ENCODE assay signal across 14 cellular contexts in the genomic region with DNA sequence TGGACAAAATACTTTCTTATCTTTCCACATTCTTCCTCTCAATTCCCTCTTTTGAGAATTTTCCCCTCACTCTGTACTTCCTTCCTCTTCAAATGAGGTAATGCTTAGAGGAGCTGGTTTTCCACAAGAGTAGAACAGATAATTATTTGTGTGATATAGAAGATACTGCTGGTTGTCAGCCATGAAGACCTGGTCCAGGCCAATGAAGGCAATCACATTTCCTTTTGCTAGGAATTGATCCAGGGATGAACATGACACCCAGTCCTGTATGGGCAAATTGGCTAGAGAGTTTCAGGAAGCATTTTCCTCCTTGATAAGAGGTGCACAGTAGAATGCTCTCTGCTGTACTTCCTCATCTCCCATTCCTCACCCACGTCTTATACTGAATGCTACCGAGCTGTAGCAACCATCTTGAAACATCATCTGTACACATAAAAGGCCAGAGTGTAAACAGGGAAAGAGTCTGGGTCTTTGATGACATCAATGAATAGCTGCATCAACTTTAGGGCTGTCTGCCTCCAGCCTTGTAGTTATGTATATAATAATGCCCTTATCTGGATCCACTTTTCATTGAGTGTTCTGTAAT.
A peak's percentile ranks its signal among the peaks of the same experiment; 100 is the strongest.
DNase-seq lines count a peak whose midpoint lies in the region; ATAC-seq and TF ChIP-seq lines count a peak whose summit lies in the region.
"Had no signal": no experiment of that assay in that cellular context is flagged by ENCODE, and none has a peak within 500 bp of the region (broad histone marks: within the 10 kb centered on the region; RNA-seq: fewer than 3 reads in every experiment).

No MANE protein-coding gene starts in this region.

- peaks cover 0 to 8% of the 10 kb centered on the region in 2 donors for H3K4me1 ChIP-seq in ascending aorta

- H3K4me1 Mint-ChIP-seq in activated naive CD4-positive, alpha-beta T cell treated with anti-CD3 and anti-CD28 coated beads, Interleukin-2, amount 10 ng/mL, durations not matched to agents 7 days and 5 days: peaks cover 50% of the 10 kb centered on the region
- H3K4me1 Mint-ChIP-seq in activated T-helper 2 cell treated with anti-CD3 and anti-CD28 coated beads, Interferon-gamma antibody, Interleukin-2, Interleukin-4, amounts not matched to agents 10 μg/mL and 5 μg/mL and 100 μg/mL, durations not matched to agents 14 hours and 24 hours and 36 hours (ENCODE audit: low read depth): peaks cover 70% of the 10 kb centered on the region
- peaks cover 52% of the 10 kb centered on the region for H3K4me1 Mint-ChIP-seq in stimulated activated naive CD8-positive, alpha-beta T cell treated with anti-CD3 and anti-CD28 coated beads, Interleukin-15, amount 100 ng/mL, for 72 hours
- H3K4me1 Mint-ChIP-seq: nephron progenitor cell had no signal

- peak overlapping the region; percentile 30 for H3K27ac Mint-ChIP-seq in activated naive CD4-positive, alpha-beta T cell treated with anti-CD3 and anti-CD28 coated beads, Interleukin-2, amount 10 ng/mL, durations not matched to agents 7 days and 5 days
- peak overlapping the region; percentile 96 for H3K27ac Mint-ChIP-seq in activated T-helper 2 cell treated with anti-CD3 and anti-CD28 coated beads, Interferon-gamma antibody, Interleukin-2, Interleukin-4, amounts not matched to agents 10 μg/mL and 5 μg/mL and 100 μg/mL, durations not matched to agents 14 hours and 24 hours and 36 hours
- H3K27ac Mint-ChIP-seq in stimulated activated naive CD8-positive, alpha-beta T cell treated with anti-CD3 and anti-CD28 coated beads, Interleukin-15, amount 100 ng/mL, for 72 hours: peak overlapping the region; percentile 86
- H3K27ac Mint-ChIP-seq: nephron progenitor cell had no signal

- peaks cover 55% of the 10 kb centered on the region for H3K36me3 Mint-ChIP-seq in activated naive CD4-positive, alpha-beta T cell treated with anti-CD3 and anti-CD28 coated beads, Interleukin-2, amount 10 ng/mL, durations not matched to agents 7 days and 5 days
- H3K36me3 Mint-ChIP-seq in activated T-helper 2 cell treated with anti-CD3 and anti-CD28 coated beads, Interferon-gamma antibody, Interleukin-2, Interleukin-4, amounts not matched to agents 10 μg/mL and 5 μg/mL and 100 μg/mL, durations not matched to agents 14 hours and 24 hours and 36 hours (ENCODE audit: low read depth): peaks cover 70% of the 10 kb centered on the region

- no peak overlapping the region for H3K4me3 Mint-ChIP-seq in activated naive CD4-positive, alpha-beta T cell treated with anti-CD3 and anti-CD28 coated beads, Interleukin-2, amount 10 ng/mL, durations not matched to agents 7 days and 5 days
- H3K4me3 Mint-ChIP-seq in activated T-helper 2 cell treated with anti-CD3 and anti-CD28 coated beads, Interferon-gamma antibody, Interleukin-2, Interleukin-4, amounts not matched to agents 10 μg/mL and 5 μg/mL and 100 μg/mL, durations not matched to agents 14 hours and 24 hours and 36 hours (ENCODE audit: low read depth): no peak overlapping the region
- H3K4me3 Mint-ChIP-seq in stimulated activated naive CD8-positive, alpha-beta T cell treated with anti-CD3 and anti-CD28 coated beads, Interleukin-15, amount 100 ng/mL, for 72 hours: peak overlapping the region in 1 of 2 donors; percentile 19
- H3K4me3 Mint-ChIP-seq: nephron progenitor cell had no signal

- H3K9me3 ChIP-seq in KOPT-K1 (ENCODE audit: insufficient read depth, low read length, poor library complexity, severe bottlenecking): no peaks in the 10 kb centered on the region
- H3K9me3 ChIP-seq in ascending aorta: no peaks in the 10 kb centered on the region

- peaks cover 2% of the 10 kb centered on the region for H3K9me3 Mint-ChIP-seq in activated naive CD4-positive, alpha-beta T cell treated with anti-CD3 and anti-CD28 coated beads, Interleukin-2, amount 10 ng/mL, durations not matched to agents 7 days and 5 days
- H3K9me3 Mint-ChIP-seq in activated T-helper 2 cell treated with anti-CD3 and anti-CD28 coated beads, Interferon-gamma antibody, Interleukin-2, Interleukin-4, amounts not matched to agents 10 μg/mL and 5 μg/mL and 100 μg/mL, durations not matched to agents 14 hours and 24 hours and 36 hours: peaks cover 4% of the 10 kb centered on the region
- no peaks in the 10 kb centered on the region for H3K9me3 Mint-ChIP-seq in stimulated activated naive CD8-positive, alpha-beta T cell treated with anti-CD3 and anti-CD28 coated beads, Interleukin-15, amount 100 ng/mL, for 72 hours

- no peaks in the 10 kb centered on the region for H3K27me3 ChIP-seq in ascending aorta

- no peaks in the 10 kb centered on the region for H3K27me3 Mint-ChIP-seq in activated naive CD4-positive, alpha-beta T cell treated with anti-CD3 and anti-CD28 coated beads, Interleukin-2, amount 10 ng/mL, durations not matched to agents 7 days and 5 days
- no peaks in the 10 kb centered on the region for H3K27me3 Mint-ChIP-seq in activated T-helper 2 cell treated with anti-CD3 and anti-CD28 coated beads, Interferon-gamma antibody, Interleukin-2, Interleukin-4, amounts not matched to agents 10 μg/mL and 5 μg/mL and 100 μg/mL, durations not matched to agents 14 hours and 24 hours and 36 hours (ENCODE audit: low read depth)
- no peaks in the 10 kb centered on the region for H3K27me3 Mint-ChIP-seq in stimulated activated naive CD8-positive, alpha-beta T cell treated with anti-CD3 and anti-CD28 coated beads, Interleukin-15, amount 100 ng/mL, for 72 hours

- no peak for ATAC-seq in stimulated activated naive CD8-positive, alpha-beta T cell treated with anti-CD3 and anti-CD28 coated beads, Interleukin-15, amount 100 ng/mL, for 72 hours
- ATAC-seq in HG03354 (IDR thresholded peaks at IDR 0.05; ENCODE audit: poor library complexity, severe bottlenecking, unreplicated experiment): no peak

- TF ChIP-seq CTCF in ascending aorta (IDR thresholded peaks at IDR 0.05): no peak

- no peak overlapping the region for H3K4me3 ChIP-seq in ascending aorta

- CTCF ChIA-PET in activated naive CD4-positive, alpha-beta T cell treated with anti-CD3 and anti-CD28 coated beads, Interleukin-2, amount 10 ng/mL, durations not matched to agents 7 days and 5 days (lab: Charles Lee): interaction anchor here (0.9 to 1.0 kb wide), 2 partner anchors 9 to 11 kb away, joined by 3 read pairs; no protein-coding TSS in a partner anchor

- intact Hi-C loops in activated T-helper 2 cell treated with anti-CD3 and anti-CD28 coated beads, Interferon-gamma antibody, Interleukin-2, Interleukin-4, amounts not matched to agents 10 μg/mL and 5 μg/mL and 100 μg/mL, durations not matched to agents 14 hours and 24 hours and 36 hours (cut with micrococcal nuclease): loop anchor here (1.0 to 5.0 kb wide), 2 partner anchors 20 to 385 kb away; partner anchors contain the start of gene SAMD9
- intact Hi-C loops in ascending aorta (cut with DNase I): no loop called here

- DNase-seq in activated naive CD4-positive, alpha-beta T cell treated with anti-CD3 and anti-CD28 coated beads, Interleukin-2, amount 10 ng/mL, durations not matched to agents 7 days and 5 days: no peak
- DNase-seq in activated naive CD4-positive, alpha-beta T cell treated with Interleukin-2 at 50 U/mL for 16 hours: no peak
- no peak for DNase-seq in activated T-helper 2 cell treated with anti-CD3 and anti-CD28 coated beads, Interferon-gamma antibody, Interleukin-2, Interleukin-4, amounts not matched to agents 10 μg/mL and 5 μg/mL and 100 μg/mL, durations not matched to agents 14 hours and 24 hours and 36 hours (ENCODE audit: low spot score)
- DNase-seq in stimulated activated naive CD8-positive, alpha-beta T cell treated with anti-CD3 and anti-CD28 coated beads, Interleukin-15, amount 100 ng/mL, for 72 hours: no peak
- DNase-seq in Ammon's horn (ENCODE audit: low spot score) (no peak), ascending aorta (ENCODE audit: low spot score in 2 of 2) (no peak)
- DNase-seq: effector CD8-positive, alpha-beta T cell; glutamatergic neuron; left cardiac atrium; NCI-H1105 treated with DMSO at 0.1 percent for 48 hours; NCI-H69; nephron progenitor cell had no signal

- H3K27ac ChIP-seq in KOPT-K1 (ENCODE audit: low read depth, low read length, poor library complexity, severe bottlenecking): peak overlapping the region; percentile 2
- H3K27ac ChIP-seq in ascending aorta: no peak overlapping the region

- H3K36me3 ChIP-seq in KOPT-K1 (ENCODE audit: insufficient read depth, low read length) (peaks cover 98% of the 10 kb centered on the region), ascending aorta (no peaks in the 10 kb centered on the region)

Comparison
In these comparisons a context has a peak if more than half of its experiments do, and no peak if none do; other contexts are left out.
1. H3K27ac Mint-ChIP-seq: peak in every context shown above with its lines; median percentile 96 in activated T-helper 2 cell treated with anti-CD3 and anti-CD28 coated beads, Interferon-gamma antibody, Interleukin-2, Interleukin-4, amounts not matched to agents 10 μg/mL and 5 μg/mL and 100 μg/mL, durations not matched to agents 14 hours and 24 hours and 36 hours; 86 in stimulated activated naive CD8-positive, alpha-beta T cell treated with anti-CD3 and anti-CD28 coated beads, Interleukin-15, amount 100 ng/mL, for 72 hours; 30 in activated naive CD4-positive, alpha-beta T cell treated with anti-CD3 and anti-CD28 coated beads, Interleukin-2, amount 10 ng/mL, durations not matched to agents 7 days and 5 days.